Comparison of ENCODE assay signal across 1 cellular context in the genomic region with DNA sequence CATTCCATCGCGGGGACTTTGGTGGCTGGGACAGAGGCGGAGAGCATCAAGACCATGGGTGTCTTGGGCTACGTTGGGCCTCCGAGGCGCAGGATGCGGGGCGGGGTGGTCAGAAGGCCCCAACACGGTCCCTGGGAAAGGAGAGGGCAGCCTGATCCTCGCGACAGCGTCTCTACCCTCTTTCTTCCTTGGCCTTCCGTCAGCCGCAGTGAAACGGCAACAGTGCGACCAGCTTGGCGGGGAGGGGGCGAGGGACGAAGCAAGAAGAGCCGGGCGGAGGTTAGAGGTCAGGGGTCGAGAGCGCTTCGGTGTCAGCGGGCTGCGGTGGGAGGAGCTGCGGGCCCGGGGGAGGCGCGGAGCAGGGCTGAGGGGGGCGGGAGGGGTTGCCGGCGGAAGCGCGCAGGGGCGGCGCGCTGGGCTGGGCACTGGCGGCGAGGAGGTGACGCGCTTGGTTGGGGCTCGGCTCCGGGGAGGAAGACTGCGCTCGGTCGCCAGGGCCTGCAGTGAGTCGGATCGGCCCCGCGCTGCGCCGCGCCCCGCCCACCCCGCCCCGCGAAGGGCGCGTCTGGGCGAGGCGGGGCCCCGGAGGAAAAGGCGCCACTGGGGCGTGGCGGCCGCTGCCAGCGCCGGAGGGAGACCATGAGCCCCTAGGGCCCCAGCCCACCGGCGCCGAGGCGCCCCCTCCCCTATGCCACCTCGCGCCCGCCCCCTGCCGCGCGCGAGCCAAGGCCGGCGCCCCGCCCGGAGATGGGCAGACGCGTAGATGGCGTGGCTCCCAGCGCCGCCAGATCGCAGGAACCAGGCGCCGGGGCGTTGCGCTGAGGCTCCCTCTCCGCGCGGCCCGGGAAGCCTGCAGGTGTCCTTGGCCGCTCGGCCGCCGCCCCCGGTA.
TF ChIP-seq lines count a peak whose summit lies in the region.

TSS of gene KCNC4 (plus strand) at position 600 of the 889 bp plus-strand sequence. CDS start 1,186 bp downstream, outside the sequence.

TF ChIP-seq in A549, 52 proteins besides CTCF, POLR2A, EP300 and RAD21 (continued from another document):
- TF ChIP-seq PBX3 (IDR thresholded peaks at IDR 0.05) (no peak), TP53 (CRISPR knock-in tag; IDR thresholded peaks at IDR 0.05) (no peak), POLR2AphosphoS2 (conservative IDR thresholded peaks at IDR 0.05; ENCODE audit: low read length) (no peak), JUNB (IDR thresholded peaks at IDR 0.05) (no peak), ESRRA (IDR thresholded peaks at IDR 0.05; ENCODE audit: borderline replicate concordance, low read length) (no peak)
